11 cellular contexts compared by ENCODE assay signal in genomic region chr1:89873757-89874156, GRCh38. TPM values are rescaled to one million over a fixed set of nuclear protein-coding genes. Genes with fewer than 3 reads are reported as not detected.
DNase-seq lines count a peak whose midpoint lies in the region; ATAC-seq lines count a peak whose summit lies in the region.
"Had no signal": no experiment of that assay in that cellular context is flagged by ENCODE, and none has a peak within 500 bp of the region (broad histone marks: within the 10 kb centered on the region; RNA-seq: fewer than 3 reads in every experiment).

No MANE protein-coding gene starts in this region.

- no peaks in the 10 kb centered on the region for H3K27me3 ChIP-seq in CD4-positive, alpha-beta memory T cell (ENCODE audit: insufficient read depth, low read length)
- H3K27me3 ChIP-seq in mesenchymal stem cell (ENCODE audit: control insufficient read depth in 1 of 2, insufficient read depth in 1 of 2, low read length in 2 of 2), result no peaks in the 10 kb centered on the region

- peaks cover 52% of the 10 kb centered on the region for H3K4me1 ChIP-seq in CD4-positive, alpha-beta memory T cell (ENCODE audit: insufficient read depth, low read length)
- H3K4me1 ChIP-seq in mesenchymal stem cell (ENCODE audit: control insufficient read depth, insufficient read depth, low read depth, low read length), result peaks cover 1% of the 10 kb centered on the region

- peaks cover 40 to 70% (median 56%) of the 10 kb centered on the region in 4 donors for H3K4me1 Mint-ChIP-seq in CD4-positive, alpha-beta memory T cell
- H3K4me1 Mint-ChIP-seq in T-helper 2 cell treated with Interferon-gamma antibody and Interleukin-4, amounts not matched to agents 5 μg/mL and 100 μg/mL, for 36 hours (ENCODE audit: low read depth), result peaks cover 21% of the 10 kb centered on the region

- peaks cover 0 to 2% (median 0%) of the 10 kb centered on the region in 8 donors for H3K9me3 Mint-ChIP-seq in CD4-positive, alpha-beta memory T cell
- no peaks in the 10 kb centered on the region for H3K9me3 Mint-ChIP-seq in T-helper 2 cell treated with Interferon-gamma antibody and Interleukin-4, amounts not matched to agents 5 μg/mL and 100 μg/mL, for 36 hours

- H2BK15ac ChIP-seq in mesenchymal stem cell (ENCODE audit: low read depth, poor library complexity, severe bottlenecking), result no peak overlapping the region

- H3K4me2 ChIP-seq in mesenchymal stem cell (ENCODE audit: low read length, poor library complexity, severe bottlenecking), result no peak overlapping the region

- H2AK5ac ChIP-seq in mesenchymal stem cell (ENCODE audit: low read length, severe bottlenecking), result no peak overlapping the region

- H3K27ac Mint-ChIP-seq in CD4-positive, alpha-beta memory T cell, result peak overlapping the region; percentile 66 to 88 (median 83)
- no peak overlapping the region for H3K27ac Mint-ChIP-seq in T-helper 2 cell treated with Interferon-gamma antibody and Interleukin-4, amounts not matched to agents 5 μg/mL and 100 μg/mL, for 36 hours

- no peak overlapping the region for H3K4ac ChIP-seq in mesenchymal stem cell (ENCODE audit: low read depth in 1 of 2, low read length in 2 of 2)

- no peak overlapping the region for H3K23ac ChIP-seq in mesenchymal stem cell (ENCODE audit: low read length in 2 of 2)

- H3K9me3 ChIP-seq in CD4-positive, alpha-beta memory T cell (ENCODE audit: control insufficient read depth in 1 of 2, low read length in 2 of 2), result no peaks in the 10 kb centered on the region
- no peaks in the 10 kb centered on the region for H3K9me3 ChIP-seq in mesenchymal stem cell (ENCODE audit: control insufficient read depth, low read length)

- no peak overlapping the region for H2AFZ ChIP-seq in mesenchymal stem cell (ENCODE audit: low read depth, low read length)

- H4K8ac ChIP-seq in mesenchymal stem cell (ENCODE audit: low read length), result no peak overlapping the region

- no peak overlapping the region for H2BK5ac ChIP-seq in mesenchymal stem cell (ENCODE audit: low read depth, low read length, poor library complexity, severe bottlenecking)

- no peak overlapping the region for H4K91ac ChIP-seq in mesenchymal stem cell (ENCODE audit: low read length)

- H3K4me3 Mint-ChIP-seq in CD4-positive, alpha-beta memory T cell, result peak overlapping the region in 3 of 8 donors; percentile 26 to 51 (median 49)
- H3K4me3 Mint-ChIP-seq in T-helper 2 cell treated with Interferon-gamma antibody and Interleukin-4, amounts not matched to agents 5 μg/mL and 100 μg/mL, for 36 hours, result no peak overlapping the region

- no peak overlapping the region for H3K4me3 ChIP-seq in CD4-positive, alpha-beta memory T cell (ENCODE audit: low read length in 2 of 2)
- H3K4me3 ChIP-seq in mesenchymal stem cell (ENCODE audit: insufficient read depth in 1 of 2, low read depth in 1 of 2, low read length in 2 of 2), result no peak overlapping the region
- H3K4me3 ChIP-seq: coronary artery had no signal

- peak overlapping the region; percentile 54 for H3K9ac ChIP-seq in mesenchymal stem cell (ENCODE audit: low read length)

- no peaks in the 10 kb centered on the region for H3K27me3 Mint-ChIP-seq in CD4-positive, alpha-beta memory T cell
- no peaks in the 10 kb centered on the region for H3K27me3 Mint-ChIP-seq in T-helper 2 cell treated with Interferon-gamma antibody and Interleukin-4, amounts not matched to agents 5 μg/mL and 100 μg/mL, for 36 hours (ENCODE audit: low read depth)

- no peak overlapping the region for H2BK120ac ChIP-seq in mesenchymal stem cell (ENCODE audit: low read depth, low read length)

- peaks cover 27% of the 10 kb centered on the region for H3K79me1 ChIP-seq in mesenchymal stem cell (replicated peaks; ENCODE audit: low read length, poor library complexity, severe bottlenecking)

- H2BK12ac ChIP-seq in mesenchymal stem cell (ENCODE audit: low read length in 2 of 2), result no peak overlapping the region

- H3K14ac ChIP-seq in mesenchymal stem cell (ENCODE audit: low read length in 2 of 2), result no peak overlapping the region

- H3K36me3 ChIP-seq in CD4-positive, alpha-beta memory T cell (ENCODE audit: insufficient read depth, low read length), result no peaks in the 10 kb centered on the region
- peaks cover 0 to 10% of the 10 kb centered on the region in 2 experiments for H3K36me3 ChIP-seq in mesenchymal stem cell (ENCODE audit: control insufficient read depth in 1 of 2, insufficient read depth in 2 of 2, low read depth in 1 of 2, low read length in 2 of 2)

- no peak overlapping the region for H3K27ac ChIP-seq in CD4-positive, alpha-beta memory T cell (ENCODE audit: low read depth, low read length)
- H3K27ac ChIP-seq in mesenchymal stem cell (ENCODE audit: low read length, poor library complexity, severe bottlenecking), result no peak overlapping the region
- H3K27ac ChIP-seq: coronary artery had no signal

- POLR2A ChIA-PET in CD4-positive, alpha-beta memory T cell (lab: Charles Lee; ENCODE audit: partially characterized antibody), result interaction anchor here (1.4 to 1.7 kb wide), 2 partner anchors 13 to 18 kb away, joined by 4 to 5 read pairs; no protein-coding TSS in a partner anchor

- no peak overlapping the region for H3K18ac ChIP-seq in mesenchymal stem cell (ENCODE audit: low read depth in 1 of 2, low read length in 2 of 2)

- no peak for ATAC-seq in HG02759 (IDR thresholded peaks at IDR 0.05; ENCODE audit: unreplicated experiment)

- peak in 4 of 5 donors; percentile 24 to 52 (median 32) for DNase-seq in CD4-positive, alpha-beta memory T cell
- DNase-seq in M059J (ENCODE audit: low read depth), result peak; percentile 85
- DNase-seq in dermis blood vessel endothelial cell, result peak; percentile 87
- peak; percentile 92 for DNase-seq in mesenchymal stem cell
- DNase-seq in T-helper 2 cell treated with Interferon-gamma antibody and Interleukin-4, amounts not matched to agents 5 μg/mL and 100 μg/mL, for 36 hours (ENCODE audit: low spot score), result no peak
- DNase-seq in cerebellar cortex (ENCODE audit: low spot score), result no peak
- no peak for DNase-seq in OCI-M2 (lab: John Stamatoyannopoulos, UW; ENCODE audit: unreplicated experiment)
- DNase-seq: activated CD8-positive, alpha-beta memory T cell treated with anti-CD3 and anti-CD28 coated beads, Interleukin-2, amount 50 U/mL, for 48 hours; T-helper 1 cell had no signal

- intact Hi-C loops in CD4-positive, alpha-beta memory T cell (cut with micrococcal nuclease), result no loop called here

- peaks cover 23 to 42% of the 10 kb centered on the region in 2 donors for H3K36me3 Mint-ChIP-seq in CD4-positive, alpha-beta memory T cell
- peaks cover 33% of the 10 kb centered on the region for H3K36me3 Mint-ChIP-seq in T-helper 2 cell treated with Interferon-gamma antibody and Interleukin-4, amounts not matched to agents 5 μg/mL and 100 μg/mL, for 36 hours (ENCODE audit: low read depth)

- CTCF ChIA-PET in CD4-positive, alpha-beta memory T cell (lab: Charles Lee; ENCODE audit: partially characterized antibody), result interaction anchor here (1.5 to 2.6 kb wide), 3 partner anchors 10 to 30 kb away, joined by 3 to 6 read pairs (median 6); no protein-coding TSS in a partner anchor

- no CpG with 5 or more reads among the region's 3 CpGs for WGBS in mesenchymal stem cell

RNA-seq across cellular contexts. Expression of gene LRRC8D, which starts 52.9 kb away (rescaled TPM):
- total RNA-seq in CD4-positive, alpha-beta memory T cell, result 10 to 100 TPM; 56.8 to 63.2 TPM
- polyA plus RNA-seq in CD4-positive, alpha-beta memory T cell, result 10 to 100 TPM; 70.1 to 72.7 TPM
- 66.7 and 96.9 TPM in 2 replicates for total RNA-seq in M059J (2014; rRNA removed; shearing (Covaris generic))
- 18.5 and 22.4 TPM in 2 replicates for total RNA-seq in dermis blood vessel endothelial cell
- polyA plus RNA-seq in mesenchymal stem cell (2013, experiment 1 of 2), result 28.0 TPM
- polyA plus RNA-seq in mesenchymal stem cell (2013, experiment 2 of 2), result 28.7 TPM

Comparison
In these comparisons a context has a peak if more than half of its experiments do, and no peak if none do; other contexts are left out.
1. DNase-seq: peak in CD4-positive, alpha-beta memory T cell (4 of 5), M059J (single experiment), dermis blood vessel endothelial cell (single experiment) and mesenchymal stem cell (single experiment); none in T-helper 2 cell treated with Interferon-gamma antibody and Interleukin-4, amounts not matched to agents 5 μg/mL and 100 μg/mL, for 36 hours (single experiment), cerebellar cortex (single experiment) and OCI-M2 (single experiment).